In the genomic region with DNA sequence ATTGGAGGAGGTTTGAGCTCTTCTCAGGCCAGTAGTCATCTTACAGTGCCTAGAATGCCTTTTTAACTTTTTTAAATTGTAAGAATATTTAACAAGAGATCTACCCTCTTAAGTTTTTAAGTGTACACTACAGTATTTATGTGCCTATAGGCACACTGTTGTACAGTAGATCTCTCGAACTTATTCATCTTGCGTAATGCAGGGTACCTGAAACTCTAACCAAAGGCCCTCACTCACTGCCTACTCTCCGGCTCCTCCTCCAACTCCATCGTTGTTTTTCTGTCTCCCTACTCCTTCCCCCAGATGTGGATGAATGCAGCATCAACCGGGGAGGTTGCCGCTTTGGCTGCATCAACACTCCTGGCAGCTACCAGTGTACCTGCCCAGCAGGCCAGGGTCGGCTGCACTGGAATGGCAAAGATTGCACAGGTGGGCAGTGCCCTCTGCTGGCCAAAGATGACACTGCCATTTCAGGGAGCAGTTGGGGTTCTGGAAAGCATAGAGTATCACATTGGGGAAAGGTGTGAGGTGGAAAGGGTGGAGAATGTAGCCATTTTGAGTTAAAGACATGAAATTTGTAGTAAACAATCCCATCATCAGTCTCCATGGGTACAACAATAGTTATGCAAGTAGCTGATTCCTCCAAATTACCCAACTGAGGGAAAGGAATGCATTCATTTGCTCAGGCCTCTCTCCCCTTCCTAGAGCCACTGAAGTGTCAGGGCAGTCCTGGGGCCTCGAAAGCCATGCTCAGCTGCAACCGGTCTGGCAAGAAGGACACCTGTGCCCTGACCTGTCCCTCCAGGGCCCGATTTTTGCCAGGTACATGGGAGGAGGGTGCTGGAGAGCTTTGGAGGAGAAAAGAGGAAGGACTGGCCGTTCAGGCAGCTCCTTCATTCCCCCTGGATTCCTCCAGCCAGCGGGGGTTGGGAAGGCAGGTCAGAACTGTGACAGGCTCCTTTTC, we compare ENCODE assay signal across 8 cellular contexts. TPM values are rescaled to one million over a fixed set of nuclear protein-coding genes. Genes with fewer than 3 reads are reported as not detected.
DNase-seq lines count a peak whose midpoint lies in the region; ATAC-seq and TF ChIP-seq lines count a peak whose summit lies in the region.

No MANE protein-coding gene starts in this region.

- no peaks in the 10 kb centered on the region for H3K27me3 ChIP-seq in left ventricle myocardium inferior (ENCODE audit: low read depth)

- intact Hi-C loops in left ventricle myocardium inferior (cut with micrococcal nuclease), result loop anchor here (10.0 kb wide), 1 partner anchor 96 kb away; a partner anchor contains a TSS

- TF ChIP-seq CTCF in GM12872 (IDR thresholded peaks at IDR 0.05; ENCODE audit: insufficient read depth, low read depth, low read length) (peak; percentile 98), left ventricle myocardium inferior (IDR thresholded peaks at IDR 0.05; ENCODE audit: borderline replicate concordance) (peak; percentile 96)

- peak; percentile 68 for DNase-seq in M059J (ENCODE audit: low read depth)
- DNase-seq in SW480 (ENCODE audit: low spot score), result peak; percentile 32
- DNase-seq in activated naive CD8-positive, alpha-beta T cell treated with anti-CD3 and anti-CD28 coated beads, Interleukin-2, amount 50 U/mL, for 16 hours (ENCODE audit: low read depth, low spot score), result peak; percentile 50
- DNase-seq in left ventricle myocardium inferior, result peak; percentile 74
- peak; percentile 78 for DNase-seq in retina

- peaks cover 47% of the 10 kb centered on the region for H3K4me1 ChIP-seq in left ventricle myocardium inferior

- no peak for ATAC-seq in GM18861 (IDR thresholded peaks at IDR 0.05; ENCODE audit: unreplicated experiment)
- no peak for ATAC-seq in GM21786 (IDR thresholded peaks at IDR 0.05; ENCODE audit: unreplicated experiment)

- H3K36me3 ChIP-seq in left ventricle myocardium inferior, result peaks cover 39% of the 10 kb centered on the region

- no peak overlapping the region for H3K4me3 ChIP-seq in left ventricle myocardium inferior

- no peak overlapping the region for H3K27ac ChIP-seq in left ventricle myocardium inferior (replicated peaks)

- no peaks in the 10 kb centered on the region for H3K9me3 ChIP-seq in left ventricle myocardium inferior (replicated peaks)

RNA-seq across cellular contexts. Expression of a gene that starts 18.4 kb away (rescaled TPM):
- 12.5 and 20.8 TPM in 2 replicates for total RNA-seq in M059J (2014; rRNA removed; shearing (Covaris generic))
- 38.7 TPM for total RNA-seq in left ventricle myocardium inferior

RNA-seq across cellular contexts. Expression of a gene that starts 27.4 kb away (rescaled TPM):
- total RNA-seq in M059J (2014; rRNA removed; shearing (Covaris generic)), result 0.12 TPM in 1 of 2 replicates, not detected in the other
- 8.8 TPM for total RNA-seq in left ventricle myocardium inferior

RNA-seq across cellular contexts. Expression of a gene that starts 56.5 kb away (rescaled TPM):
- total RNA-seq in M059J (2014; rRNA removed; shearing (Covaris generic)), result 0.44 and 0.57 TPM in 2 replicates
- 1.0 TPM for total RNA-seq in left ventricle myocardium inferior
